10 cellular contexts compared by ENCODE assay signal in genomic region chr1:37919277-37919676, GRCh38. TPM values are rescaled to one million over a fixed set of nuclear protein-coding genes. Genes with fewer than 3 reads are reported as not detected.
DNase-seq lines count a peak whose midpoint lies in the region; ATAC-seq and TF ChIP-seq lines count a peak whose summit lies in the region.
"Had no signal": no experiment of that assay in that cellular context is flagged by ENCODE, and none has a peak within 500 bp of the region (broad histone marks: within the 10 kb centered on the region; RNA-seq: fewer than 3 reads in every experiment).

No MANE protein-coding gene starts in this region.

- TF ChIP-seq CTCF in LNCaP clone FGC (IDR thresholded peaks at IDR 0.05; ENCODE audit: control insufficient read depth, extremely low read depth, insufficient read depth): peak; percentile 25; the same call in 1 of the 2 replicates

- peaks cover 5% of the 10 kb centered on the region for H3K36me3 Mint-ChIP-seq in natural killer cell treated with Interleukin-12 subunit alpha and Interleukin-12 subunit beta and Interleukin-15 and Interleukin-18, amount 100 ng/mL, for 72 hours

- H3K4me1 Mint-ChIP-seq in natural killer cell treated with Interleukin-12 subunit alpha and Interleukin-12 subunit beta and Interleukin-15 and Interleukin-18, amount 100 ng/mL, for 72 hours (ENCODE audit: low read depth in 2 of 2): peaks cover 31 to 35% of the 10 kb centered on the region in 2 donors

- no peak for ATAC-seq in natural killer cell treated with Interleukin-12 subunit alpha and Interleukin-12 subunit beta and Interleukin-15 and Interleukin-18, amount 100 ng/mL, for 72 hours
- no peak for ATAC-seq in GM21381 (IDR thresholded peaks at IDR 0.05; ENCODE audit: unreplicated experiment)
- ATAC-seq in HG03045 (IDR thresholded peaks at IDR 0.05; ENCODE audit: unreplicated experiment): no peak

- peak overlapping the region; percentile 16 to 24 for H3K27ac Mint-ChIP-seq in natural killer cell treated with Interleukin-12 subunit alpha and Interleukin-12 subunit beta and Interleukin-15 and Interleukin-18, amount 100 ng/mL, for 72 hours
- H3K27ac Mint-ChIP-seq: dendritic cell treated with granulocyte-macrophage colony-stimulating factor and Interleukin-4, amounts not matched to agents 40 ng/mL and 50 ng/mL, for 4 days had no signal

- no peak overlapping the region for H3K4me3 Mint-ChIP-seq in natural killer cell treated with Interleukin-12 subunit alpha and Interleukin-12 subunit beta and Interleukin-15 and Interleukin-18, amount 100 ng/mL, for 72 hours
- H3K4me3 Mint-ChIP-seq: dendritic cell treated with granulocyte-macrophage colony-stimulating factor and Interleukin-4, amounts not matched to agents 40 ng/mL and 50 ng/mL, for 4 days had no signal

- no peak overlapping the region for H3K4me3 ChIP-seq in LNCaP clone FGC (ENCODE audit: low read depth, low read length)
- H3K4me3 ChIP-seq: SJSA1 had no signal

- H3K9me3 Mint-ChIP-seq in natural killer cell treated with Interleukin-12 subunit alpha and Interleukin-12 subunit beta and Interleukin-15 and Interleukin-18, amount 100 ng/mL, for 72 hours: no peaks in the 10 kb centered on the region
- H3K9me3 Mint-ChIP-seq: dendritic cell treated with granulocyte-macrophage colony-stimulating factor and Interleukin-4, amounts not matched to agents 40 ng/mL and 50 ng/mL, for 4 days had no signal

- DNase-seq in GM03348 (ENCODE audit: low spot score): peak; percentile 36
- no peak for DNase-seq in LNCaP clone FGC (ENCODE audit: low read depth)
- peak; percentile 33 for DNase-seq in cerebellar cortex (ENCODE audit: low spot score)
- DNase-seq in natural killer cell treated with Interleukin-12 subunit alpha and Interleukin-12 subunit beta and Interleukin-15 and Interleukin-18, amount 100 ng/mL, for 72 hours (ENCODE audit: low spot score): no peak
- DNase-seq in activated CD4-positive, CD25-positive, alpha-beta regulatory T cell (lab: John Stamatoyannopoulos, UW): no peak
- DNase-seq: small intestine had no signal

- H3K27me3 Mint-ChIP-seq in natural killer cell treated with Interleukin-12 subunit alpha and Interleukin-12 subunit beta and Interleukin-15 and Interleukin-18, amount 100 ng/mL, for 72 hours: no peaks in the 10 kb centered on the region
- H3K27me3 Mint-ChIP-seq: dendritic cell treated with granulocyte-macrophage colony-stimulating factor and Interleukin-4, amounts not matched to agents 40 ng/mL and 50 ng/mL, for 4 days had no signal

RNA-seq across cellular contexts. Expression of gene INPP5B, which starts 27.6 kb away (rescaled TPM):
- 10 to 100 TPM; 48.1 to 86.0 TPM for total RNA-seq in natural killer cell treated with Interleukin-12 subunit alpha and Interleukin-12 subunit beta and Interleukin-15 and Interleukin-18, amount 100 ng/mL, for 72 hours

RNA-seq across cellular contexts. Expression of gene MTF1, which starts 59.9 kb away (rescaled TPM):
- 10 to 100 TPM; 54.0 to 65.3 TPM for total RNA-seq in natural killer cell treated with Interleukin-12 subunit alpha and Interleukin-12 subunit beta and Interleukin-15 and Interleukin-18, amount 100 ng/mL, for 72 hours

Comparison
In these comparisons a context has a peak if more than half of its experiments do, and no peak if none do; other contexts are left out.
1. DNase-seq: peak in GM03348 (single experiment) and cerebellar cortex (single experiment); none in LNCaP clone FGC (single experiment), natural killer cell treated with Interleukin-12 subunit alpha and Interleukin-12 subunit beta and Interleukin-15 and Interleukin-18, amount 100 ng/mL, for 72 hours (single experiment) and activated CD4-positive, CD25-positive, alpha-beta regulatory T cell (0 of 4).